In genomic region chr20:13784271-13784892, GRCh38 we compare ENCODE assay signal across 1 cellular context.
A peak's percentile ranks its signal among the peaks of the same experiment; 100 is the strongest.
TF ChIP-seq lines count a peak whose summit lies in the region.

No MANE protein-coding gene starts in this region.

TF ChIP-seq in HepG2, 621 proteins besides CTCF, POLR2A, EP300 and RAD21 (continued from another document and continues in another):
- TF ChIP-seq SNAPC4 (CRISPR knock-in tag; IDR thresholded peaks at IDR 0.05) (no peak), ATF7-NPFF (CRISPR knock-in tag; IDR thresholded peaks at IDR 0.05; ENCODE audit: low read depth) (no peak), ZFP36L1 (CRISPR knock-in tag; IDR thresholded peaks at IDR 0.05) (no peak), ZEB1 (IDR thresholded peaks at IDR 0.05; ENCODE audit: insufficient replicate concordance, low read depth) (peak; percentile 5), HBP1 (CRISPR knock-in tag; IDR thresholded peaks at IDR 0.05; ENCODE audit: low read depth) (no peak), ZNF121 (CRISPR knock-in tag; IDR thresholded peaks at IDR 0.05) (no peak), ZNF724P (CRISPR knock-in tag; IDR thresholded peaks at IDR 0.05; ENCODE audit: borderline replicate concordance) (0 out of 2 replicates have a peak, but pooled peaks have one; percentile 82), HDAC2 (CRISPR knock-in tag; IDR thresholded peaks at IDR 0.05) (no peak), STAT5B (CRISPR knock-in tag; IDR thresholded peaks at IDR 0.05) (no peak), GRHL1 (CRISPR knock-in tag; conservative IDR thresholded peaks at IDR 0.05) (no peak), ZNF709 (CRISPR knock-in tag; IDR thresholded peaks at IDR 0.05) (no peak), E2F5 (CRISPR knock-in tag; conservative IDR thresholded peaks at IDR 0.05) (no peak), PAX8 (CRISPR knock-in tag; IDR thresholded peaks at IDR 0.05; ENCODE audit: borderline replicate concordance) (no peak; the same call in 1 of the 2 replicates), REL (CRISPR knock-in tag; conservative IDR thresholded peaks at IDR 0.05) (no peak; the same call in 1 of the 2 replicates), HMG20B (CRISPR knock-in tag; conservative IDR thresholded peaks at IDR 0.05) (no peak), MLLT10 (CRISPR knock-in tag; IDR thresholded peaks at IDR 0.05) (no peak), ZSCAN21 (CRISPR knock-in tag; IDR thresholded peaks at IDR 0.05; ENCODE audit: borderline replicate concordance) (no peak), ZMYM4 (CRISPR knock-in tag; IDR thresholded peaks at IDR 0.05) (no peak), ZZZ3 (CRISPR knock-in tag; IDR thresholded peaks at IDR 0.05; ENCODE audit: borderline replicate concordance) (no peak), DNMT3B (CRISPR knock-in tag; conservative IDR thresholded peaks at IDR 0.05) (no peak), ZXDC (CRISPR knock-in tag; IDR thresholded peaks at IDR 0.05) (no peak), ZFYVE20 (CRISPR knock-in tag; IDR thresholded peaks at IDR 0.05; ENCODE audit: borderline replicate concordance, low read depth) (no peak; the same call in 1 of the 2 replicates), BHLHE40 (IDR thresholded peaks at IDR 0.05; ENCODE audit: low read length) (no peak), E2F2 (CRISPR knock-in tag; IDR thresholded peaks at IDR 0.05; ENCODE audit: borderline replicate concordance) (no peak), ARNT (IDR thresholded peaks at IDR 0.05) (no peak), TOPORS (CRISPR knock-in tag; IDR thresholded peaks at IDR 0.05) (no peak), NCOA2 (CRISPR knock-in tag; IDR thresholded peaks at IDR 0.05) (no peak), ZNF614 (CRISPR knock-in tag; IDR thresholded peaks at IDR 0.05; ENCODE audit: borderline replicate concordance) (no peak), ATF4 (CRISPR knock-in tag; IDR thresholded peaks at IDR 0.05) (0 out of 4 replicates have a peak, but pooled peaks have one; percentile 18 to 22), ZNF484 (CRISPR knock-in tag; IDR thresholded peaks at IDR 0.05; ENCODE audit: borderline replicate concordance, low read depth) (no peak), MEIS1 (CRISPR knock-in tag; IDR thresholded peaks at IDR 0.05; ENCODE audit: borderline replicate concordance) (no peak), GATAD1 (CRISPR knock-in tag; IDR thresholded peaks at IDR 0.05) (no peak), MLXIP (CRISPR knock-in tag; IDR thresholded peaks at IDR 0.05; ENCODE audit: borderline replicate concordance) (no peak), ZBTB39 (CRISPR knock-in tag; IDR thresholded peaks at IDR 0.05) (no peak), CSRNP2 (CRISPR knock-in tag; conservative IDR thresholded peaks at IDR 0.05; ENCODE audit: low read depth) (peak; percentile 30; the same call in 1 of the 2 replicates)
